In genomic region chr2:16189851-16190160, GRCh38 we compare ENCODE assay signal across 16 cellular contexts.
DNase-seq lines count a peak whose midpoint lies in the region; ATAC-seq and TF ChIP-seq lines count a peak whose summit lies in the region.
"Had no signal": no experiment of that assay in that cellular context is flagged by ENCODE, and none has a peak within 500 bp of the region (broad histone marks: within the 10 kb centered on the region; RNA-seq: fewer than 3 reads in every experiment).

No MANE protein-coding gene starts in this region.

- 89% methylated on average over 3 of the region's 3 CpGs for WGBS in hepatocyte (ENCODE audit: low lambda C conversion rate, missing lambda C conversion rate)
- no CpG with 5 or more reads among the region's 3 CpGs for WGBS in neuronal stem cell (ENCODE audit: extremely low coverage in 2 of 2, insufficient read length in 2 of 2, insufficient replicate concordance in 1 of 2), 2 donors
- WGBS in right cardiac atrium = 94% methylated on average over 3 of the region's 3 CpGs
- WGBS in adrenal gland, 4 donors = 84 to 95% (median 94%) methylated on average over 3 of the region's 3 CpGs

- H4K8ac ChIP-seq in neuronal stem cell (ENCODE audit: low read depth, low read length) = no peak overlapping the region

- TF ChIP-seq POLR2A in Peyer's patch (IDR thresholded peaks at IDR 0.05) = no peak
- no peak for TF ChIP-seq POLR2A in adrenal gland (IDR thresholded peaks at IDR 0.05)

- no peak overlapping the region for H3K4ac ChIP-seq in neuronal stem cell (ENCODE audit: low read length)

- H3K4me3 ChIP-seq in Peyer's patch = no peak overlapping the region
- H3K4me3 ChIP-seq in hepatocyte = no peak overlapping the region
- H3K4me3 ChIP-seq in neuronal stem cell (ENCODE audit: low read length in 2 of 2) = no peak overlapping the region
- no peak overlapping the region for H3K4me3 ChIP-seq in right cardiac atrium (ENCODE audit: low read length)
- H3K4me3 ChIP-seq in SJCRH30 = no peak overlapping the region
- H3K4me3 ChIP-seq in adrenal gland = no peak overlapping the region
- H3K4me3 ChIP-seq: BLaER1 treated with 17β-estradiol and CSF1 and Interleukin-3, amounts not matched to agents 10 nM and 100 nM; GM23338 had no signal

- peak in 2 of 3 donors; percentile 58 to 78 for DNase-seq in Peyer's patch
- peak; percentile 40 for DNase-seq in hepatocyte (ENCODE audit: low spot score)
- DNase-seq in neuronal stem cell (ENCODE audit: low spot score) = no peak
- no peak for DNase-seq in right cardiac atrium
- DNase-seq in SJCRH30 = no peak
- no peak for DNase-seq in adrenal gland
- no peak for DNase-seq in NCI-H446 (lab: John Stamatoyannopoulos, UW)
- DNase-seq: 8988T; Calu3; CD8-positive, alpha-beta T cell; GF-D8; H7; HFFc6 had no signal

- H3K9me3 ChIP-seq in Peyer's patch (no peaks in the 10 kb centered on the region), hepatocyte (ENCODE audit: low read depth) (no peaks in the 10 kb centered on the region), neuronal stem cell (replicated peaks in 1 of 2; ENCODE audit: control insufficient read depth in 2 of 2, insufficient read depth in 1 of 2, low read depth in 1 of 2, low read length in 2 of 2) (no peaks in the 10 kb centered on the region), right cardiac atrium (ENCODE audit: control insufficient read depth, low read length) (no peaks in the 10 kb centered on the region), SJCRH30 (replicated peaks) (peaks cover 3% of the 10 kb centered on the region), adrenal gland (replicated peaks in 1 of 3) (no peaks in the 10 kb centered on the region)
- H3K9me3 ChIP-seq: BLaER1 treated with 17β-estradiol and CSF1 and Interleukin-3, amounts not matched to agents 10 nM and 100 nM had no signal

- peak overlapping the region; percentile 71 for H2AK5ac ChIP-seq in neuronal stem cell (ENCODE audit: low read depth, low read length)

- H3K36me3 ChIP-seq in Peyer's patch (no peaks in the 10 kb centered on the region), hepatocyte (replicated peaks; ENCODE audit: insufficient read depth, low read depth) (no peaks in the 10 kb centered on the region), neuronal stem cell (replicated peaks in 1 of 2; ENCODE audit: control insufficient read depth in 2 of 2, insufficient read depth in 2 of 2, low read length in 2 of 2) (no peaks in the 10 kb centered on the region), SJCRH30 (no peaks in the 10 kb centered on the region), adrenal gland (replicated peaks in 1 of 2) (no peaks in the 10 kb centered on the region)
- H3K36me3 ChIP-seq: BLaER1 treated with 17β-estradiol and CSF1 and Interleukin-3, amounts not matched to agents 10 nM and 100 nM had no signal

- no peak overlapping the region for H3K14ac ChIP-seq in neuronal stem cell (ENCODE audit: low read length)

- H3K9ac ChIP-seq in neuronal stem cell (ENCODE audit: low read depth, low read length, poor library complexity) = no peak overlapping the region
- H3K9ac ChIP-seq: BLaER1 treated with 17β-estradiol and CSF1 and Interleukin-3, amounts not matched to agents 10 nM and 100 nM had no signal

- H4K20me1 ChIP-seq in hepatocyte (ENCODE audit: insufficient read depth, poor library complexity, severe bottlenecking) = no peaks in the 10 kb centered on the region
- H4K20me1 ChIP-seq: BLaER1 treated with 17β-estradiol and CSF1 and Interleukin-3, amounts not matched to agents 10 nM and 100 nM had no signal

- no peak overlapping the region for H3K4me2 ChIP-seq in hepatocyte
- no peak overlapping the region for H3K4me2 ChIP-seq in neuronal stem cell (ENCODE audit: insufficient read depth, low read length, poor library complexity, severe bottlenecking)
- H3K4me2 ChIP-seq: BLaER1 treated with 17β-estradiol and CSF1 and Interleukin-3, amounts not matched to agents 10 nM and 100 nM; GM23338 had no signal

- peak overlapping the region in 2 of 4 donors; percentile 17 to 38 for H3K27ac ChIP-seq in Peyer's patch
- no peak overlapping the region for H3K27ac ChIP-seq in hepatocyte
- H3K27ac ChIP-seq in neuronal stem cell (replicated peaks; ENCODE audit: low read length) = no peak overlapping the region
- no peak overlapping the region for H3K27ac ChIP-seq in right cardiac atrium (ENCODE audit: low read length)
- H3K27ac ChIP-seq in SJCRH30 = no peak overlapping the region
- H3K27ac ChIP-seq in adrenal gland = no peak overlapping the region
- H3K27ac ChIP-seq: BLaER1 treated with 17β-estradiol and CSF1 and Interleukin-3, amounts not matched to agents 10 nM and 100 nM had no signal

- H4K91ac ChIP-seq in neuronal stem cell (ENCODE audit: low read depth, low read length, poor library complexity) = no peak overlapping the region

- H2BK120ac ChIP-seq in neuronal stem cell (ENCODE audit: low read depth, low read length) = no peak overlapping the region

- no peak for ATAC-seq in right cardiac atrium
- ATAC-seq: CD8-positive, alpha-beta T cell; GM23338; HCT116 had no signal

- H3K4me1 ChIP-seq in Peyer's patch (no peaks in the 10 kb centered on the region), hepatocyte (ENCODE audit: insufficient read depth) (no peaks in the 10 kb centered on the region), neuronal stem cell (ENCODE audit: control insufficient read depth in 2 of 2, insufficient read depth in 1 of 2, low read depth in 1 of 2, low read length in 2 of 2) (peaks cover 19 to 39% of the 10 kb centered on the region in 2 donors), right cardiac atrium (ENCODE audit: control insufficient read depth, insufficient read depth, low read length) (no peaks in the 10 kb centered on the region), SJCRH30 (no peaks in the 10 kb centered on the region), adrenal gland (replicated peaks in 1 of 2) (no peaks in the 10 kb centered on the region)

- peak overlapping the region; percentile 11 for H3K18ac ChIP-seq in neuronal stem cell (ENCODE audit: low read length)

- H3K79me2 ChIP-seq in hepatocyte = no peaks in the 10 kb centered on the region

- H3K79me1 ChIP-seq in neuronal stem cell (ENCODE audit: low read depth, low read length) = no peaks in the 10 kb centered on the region

- H2AFZ ChIP-seq in hepatocyte = no peak overlapping the region
- no peak overlapping the region for H2AFZ ChIP-seq in neuronal stem cell (ENCODE audit: low read length)
- H2AFZ ChIP-seq: GM23338 had no signal

- TF ChIP-seq CTCF in Peyer's patch (IDR thresholded peaks at IDR 0.05) = no peak
- no peak for TF ChIP-seq CTCF in hepatocyte (IDR thresholded peaks at IDR 0.05; ENCODE audit: poor library complexity)
- no peak for TF ChIP-seq CTCF in adrenal gland (IDR thresholded peaks at IDR 0.05)

- H3K27me3 ChIP-seq in Peyer's patch (no peaks in the 10 kb centered on the region), hepatocyte (no peaks in the 10 kb centered on the region), neuronal stem cell (ENCODE audit: control insufficient read depth in 3 of 3, insufficient read depth in 3 of 3, low read depth in 1 of 3, low read length in 3 of 3) (no peaks in the 10 kb centered on the region), right cardiac atrium (ENCODE audit: control insufficient read depth, insufficient read depth) (no peaks in the 10 kb centered on the region), SJCRH30 (no peaks in the 10 kb centered on the region), adrenal gland (no peaks in the 10 kb centered on the region)
- H3K27me3 ChIP-seq: BLaER1 treated with 17β-estradiol and CSF1 and Interleukin-3, amounts not matched to agents 10 nM and 100 nM had no signal

- H2BK15ac ChIP-seq in neuronal stem cell (ENCODE audit: low read length) = no peak overlapping the region

- no peaks in the 10 kb centered on the region for H3K9me2 ChIP-seq in hepatocyte (replicated peaks; ENCODE audit: insufficient read depth)

- H3K23ac ChIP-seq in neuronal stem cell (ENCODE audit: low read depth, low read length, poor library complexity) = no peak overlapping the region

- H2BK12ac ChIP-seq in neuronal stem cell (ENCODE audit: low read length) = no peak overlapping the region

- intact Hi-C loops in right cardiac atrium (cut with DNase I) (no loop called here), adrenal gland (cut with DNase I) (no loop called here)

- no peak overlapping the region for H2BK5ac ChIP-seq in neuronal stem cell (ENCODE audit: low read length)

Comparison
In these comparisons a context has a peak if more than half of its experiments do, and no peak if none do; other contexts are left out.
1. DNase-seq: peak in Peyer's patch (2 of 3) and hepatocyte (single experiment); none in neuronal stem cell (single experiment), right cardiac atrium (0 of 3), SJCRH30 (0 of 2), adrenal gland (0 of 7) and NCI-H446 (0 of 2).